Comparison of ENCODE assay signal across 15 cellular contexts in genomic region chr18:9177047-9177446, GRCh38. TPM values are rescaled to one million over a fixed set of nuclear protein-coding genes. Genes with fewer than 3 reads are reported as not detected.
DNase-seq lines count a peak whose midpoint lies in the region; ATAC-seq lines count a peak whose summit lies in the region.
"Had no signal": no experiment of that assay in that cellular context is flagged by ENCODE, and none has a peak within 500 bp of the region (broad histone marks: within the 10 kb centered on the region; RNA-seq: fewer than 3 reads in every experiment).

No MANE protein-coding gene starts in this region.

- no peak overlapping the region for H2BK12ac ChIP-seq in trophoblast cell (ENCODE audit: low read length)

- no peaks in the 10 kb centered on the region for H3K9me3 ChIP-seq in trophoblast cell (ENCODE audit: insufficient read depth, low read depth, low read length)
- H3K9me3 ChIP-seq: BE2C had no signal

- no peaks in the 10 kb centered on the region for H3K27me3 Mint-ChIP-seq in activated CD4-positive, alpha-beta T cell treated with anti-CD3 and anti-CD28 coated beads for 36 hours
- H3K27me3 Mint-ChIP-seq in activated T-cell treated with anti-CD3 and anti-CD28 coated beads, Interleukin-2, amount 50 U/mL, for 24 hours: no peaks in the 10 kb centered on the region

- H3K4me3 Mint-ChIP-seq in activated CD4-positive, alpha-beta T cell treated with anti-CD3 and anti-CD28 coated beads for 36 hours: no peak overlapping the region
- no peak overlapping the region for H3K4me3 Mint-ChIP-seq in activated T-cell treated with anti-CD3 and anti-CD28 coated beads, Interleukin-2, amount 50 U/mL, for 24 hours

- no peaks in the 10 kb centered on the region for H3K27me3 ChIP-seq in trophoblast cell (ENCODE audit: insufficient read depth, low read length)
- H3K27me3 ChIP-seq: BE2C had no signal

- H3K9ac ChIP-seq in trophoblast cell (ENCODE audit: low read length): no peak overlapping the region

- no peak overlapping the region for H2AFZ ChIP-seq in trophoblast cell (ENCODE audit: insufficient read depth, low read length, poor library complexity)

- H2BK120ac ChIP-seq in trophoblast cell (ENCODE audit: insufficient read depth, low read length, poor library complexity): no peak overlapping the region

- H3K79me1 ChIP-seq in trophoblast cell (ENCODE audit: low read length): no peaks in the 10 kb centered on the region

- H3K36me3 Mint-ChIP-seq in activated CD4-positive, alpha-beta T cell treated with anti-CD3 and anti-CD28 coated beads for 36 hours (ENCODE audit: low read depth): peaks cover 23% of the 10 kb centered on the region
- peaks cover 48% of the 10 kb centered on the region for H3K36me3 Mint-ChIP-seq in activated T-cell treated with anti-CD3 and anti-CD28 coated beads, Interleukin-2, amount 50 U/mL, for 24 hours (ENCODE audit: low read depth)

- H2BK5ac ChIP-seq in trophoblast cell (ENCODE audit: low read depth, low read length, poor library complexity): no peak overlapping the region

- WGBS in trophoblast cell (ENCODE audit: extremely low coverage, insufficient coverage, insufficient read length): no CpG with 5 or more reads among the region's 6 CpGs

- H3K4ac ChIP-seq in trophoblast cell (ENCODE audit: low read depth, low read length): no peak overlapping the region

- H3K23ac ChIP-seq in trophoblast cell (ENCODE audit: low read length): no peak overlapping the region

- H3K27ac Mint-ChIP-seq in activated CD4-positive, alpha-beta T cell treated with anti-CD3 and anti-CD28 coated beads for 36 hours: no peak overlapping the region
- no peak overlapping the region for H3K27ac Mint-ChIP-seq in activated T-cell treated with anti-CD3 and anti-CD28 coated beads, Interleukin-2, amount 50 U/mL, for 24 hours

- no peak overlapping the region for H4K12ac ChIP-seq in trophoblast cell (ENCODE audit: low read depth, low read length)

- H3K4me3 ChIP-seq in trophoblast cell (ENCODE audit: low read depth, low read length): no peak overlapping the region

- H3K4me1 ChIP-seq in trophoblast cell (ENCODE audit: control insufficient read depth in 1 of 2, insufficient read depth in 2 of 2, low read length in 2 of 2): no peaks in the 10 kb centered on the region
- H3K4me1 ChIP-seq: BE2C had no signal

- H3K14ac ChIP-seq in trophoblast cell (ENCODE audit: low read length): no peak overlapping the region

- in situ Hi-C loops in SK-MEL-5 (cut with HindIII; ENCODE audit: low pct_unique_long_range_greater_than_20kb, low sequenced_read_pairs): no loop called here

- H3K79me2 ChIP-seq in trophoblast cell (ENCODE audit: control insufficient read depth, insufficient read depth, low read length, poor library complexity): no peaks in the 10 kb centered on the region

- H2AK5ac ChIP-seq in trophoblast cell (ENCODE audit: low read length): no peak overlapping the region

- no peak overlapping the region for H3K27ac ChIP-seq in trophoblast cell (ENCODE audit: low read depth, low read length)

- H4K8ac ChIP-seq in trophoblast cell (ENCODE audit: low read depth, low read length): no peak overlapping the region

- intact Hi-C loops in left ventricle myocardium superior (cut with micrococcal nuclease) (no loop called here), Right ventricle myocardium inferior (cut with DNase I) (no loop called here)
- intact Hi-C loops in activated CD4-positive, alpha-beta T cell treated with anti-CD3 and anti-CD28 coated beads for 36 hours (cut with DNase I, micrococcal nuclease): no loop called here

- no peak overlapping the region for H4K91ac ChIP-seq in trophoblast cell (ENCODE audit: low read depth, low read length)

- DNase-seq in left ventricle myocardium superior: no peak
- no peak for DNase-seq in Right ventricle myocardium inferior (ENCODE audit: missing footprints)
- peak; percentile 16 for DNase-seq in SK-MEL-5 (ENCODE audit: low read depth, low spot score)
- peak; percentile 3 to 52 for DNase-seq in trophoblast cell
- DNase-seq in activated CD4-positive, alpha-beta T cell treated with anti-CD3 and anti-CD28 coated beads for 36 hours: no peak
- DNase-seq in activated T-cell treated with anti-CD3 and anti-CD28 coated beads, Interleukin-2, amount 50 U/mL, for 24 hours: no peak
- DNase-seq: BE2C, H7, KG1, NCI-H1092 treated with DMSO at 0.1 percent for 48 hours, NCI-H2081, NCI-H446, NCI-H526, OCI-M1 had no signal

- CTCF ChIA-PET in activated CD4-positive, alpha-beta T cell treated with anti-CD3 and anti-CD28 coated beads for 36 hours (lab: Charles Lee): no interaction called here

- ATAC-seq in left ventricle myocardium superior (peak; percentile 36), Right ventricle myocardium inferior (no peak), HG02840 (IDR thresholded peaks at IDR 0.05; ENCODE audit: low FRiP score, unreplicated experiment) (no peak)
- ATAC-seq in activated CD4-positive, alpha-beta T cell treated with anti-CD3 and anti-CD28 coated beads for 36 hours: no peak

- H3K18ac ChIP-seq in trophoblast cell (ENCODE audit: low read length): no peak overlapping the region

- H3K4me2 ChIP-seq in trophoblast cell (ENCODE audit: low read length): no peak overlapping the region

- no peaks in the 10 kb centered on the region for H3K9me3 Mint-ChIP-seq in activated CD4-positive, alpha-beta T cell treated with anti-CD3 and anti-CD28 coated beads for 36 hours (ENCODE audit: low read depth)
- H3K9me3 Mint-ChIP-seq in activated T-cell treated with anti-CD3 and anti-CD28 coated beads, Interleukin-2, amount 50 U/mL, for 24 hours: peaks cover 5% of the 10 kb centered on the region

- H3K36me3 ChIP-seq in trophoblast cell (ENCODE audit: control insufficient read depth in 1 of 2, insufficient read depth in 2 of 2, low read length in 2 of 2): no peaks in the 10 kb centered on the region
- H3K36me3 ChIP-seq: BE2C had no signal

- peaks cover 68% of the 10 kb centered on the region for H3K4me1 Mint-ChIP-seq in activated CD4-positive, alpha-beta T cell treated with anti-CD3 and anti-CD28 coated beads for 36 hours
- peaks cover 72% of the 10 kb centered on the region for H3K4me1 Mint-ChIP-seq in activated T-cell treated with anti-CD3 and anti-CD28 coated beads, Interleukin-2, amount 50 U/mL, for 24 hours (ENCODE audit: low read depth)

- POLR2A ChIA-PET in activated CD4-positive, alpha-beta T cell treated with anti-CD3 and anti-CD28 coated beads for 36 hours (lab: Charles Lee): no interaction called here

RNA-seq across cellular contexts. Expression of gene ANKRD12, which starts 40.5 kb away (rescaled TPM):
- total RNA-seq in left ventricle myocardium superior (46.1 TPM), Right ventricle myocardium inferior (44.1 TPM)
- total RNA-seq in SK-MEL-5 (2014; rRNA removed; shearing (Covaris generic)): 33.1 and 41.5 TPM in 2 replicates
- 3.0 and 10.4 TPM in 2 replicates for polyA plus RNA-seq in SK-MEL-5 (2015; cell fraction: cytosol; rRNA removed)
- 9.8 and 12.9 TPM in 2 replicates for polyA plus RNA-seq in SK-MEL-5 (2015; cell fraction: nucleus; rRNA removed)
- polyA plus RNA-seq in trophoblast cell (2013): 27.7 and 28.0 TPM in 2 replicates
- total RNA-seq in activated CD4-positive, alpha-beta T cell treated with anti-CD3 and anti-CD28 coated beads for 36 hours: 10 to 100 TPM; 57.5 to 96.0 TPM

Comparison
In these comparisons a context has a peak if more than half of its experiments do, and no peak if none do; other contexts are left out.
1. DNase-seq: peak in SK-MEL-5 (single experiment) and trophoblast cell (2 of 2); none in left ventricle myocardium superior (single experiment), Right ventricle myocardium inferior (single experiment), activated CD4-positive, alpha-beta T cell treated with anti-CD3 and anti-CD28 coated beads for 36 hours (single experiment) and activated T-cell treated with anti-CD3 and anti-CD28 coated beads, Interleukin-2, amount 50 U/mL, for 24 hours (single experiment).